14 cellular contexts compared by ENCODE assay signal in the genomic region with DNA sequence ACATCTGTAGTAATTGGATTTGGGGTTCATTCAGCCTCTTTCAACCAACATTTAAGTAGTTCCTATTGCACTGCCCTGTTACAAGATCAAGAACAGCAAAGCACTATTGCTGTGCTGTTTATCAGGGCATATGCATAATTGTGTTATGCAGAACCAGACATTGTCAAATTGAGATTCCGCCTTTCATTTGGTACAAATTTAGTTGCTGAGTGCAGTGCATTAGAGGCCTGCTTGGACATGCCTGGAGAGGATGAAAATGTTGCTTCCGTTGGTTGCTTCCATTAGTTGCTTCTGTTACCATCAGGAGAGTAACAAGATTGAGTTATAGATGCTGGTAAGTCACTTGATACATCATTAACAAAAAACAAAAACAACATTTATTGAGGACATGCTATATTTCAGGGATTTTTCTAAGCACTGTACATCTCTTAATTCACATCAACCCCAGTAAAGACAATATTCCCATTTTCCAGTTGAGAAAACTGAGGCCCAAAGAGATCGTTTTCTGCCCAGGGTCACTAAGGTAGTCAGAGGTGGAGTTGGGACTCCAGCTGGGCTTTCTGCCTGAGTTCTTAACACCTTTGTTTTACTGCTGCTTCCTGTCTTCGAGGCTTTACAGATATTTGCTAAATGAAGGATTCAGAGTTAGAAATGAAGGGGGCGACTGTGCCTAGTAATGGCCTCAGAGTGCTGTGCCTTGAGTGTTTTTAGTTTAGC.
DNase-seq lines count a peak whose midpoint lies in the region; ATAC-seq, FAIRE-seq and TF ChIP-seq lines count a peak whose summit lies in the region.
"Had no signal": no experiment of that assay in that cellular context is flagged by ENCODE, and none has a peak within 500 bp of the region (broad histone marks: within the 10 kb centered on the region; RNA-seq: fewer than 3 reads in every experiment).

No MANE protein-coding gene starts in this region.

- no peak for DNase-seq in CD4-positive, CD25-positive, alpha-beta regulatory T cell
- no peak for DNase-seq in GM18507 (ENCODE audit: extremely low spot score, insufficient read length, low read depth)
- DNase-seq in T-helper 17 cell: no peak
- no peak for DNase-seq in immature natural killer cell
- no peak for DNase-seq in NCI-H226
- DNase-seq in foreskin melanocyte: no peak
- DNase-seq in upper lobe of right lung: no peak
- DNase-seq: activated CD4-positive, alpha-beta T cell treated with anti-CD3 and anti-CD28 coated beads for 48 hours; adrenal gland; esophagus squamous epithelium; OCI-M1 had no signal

- ATAC-seq in CD4-positive, CD25-positive, alpha-beta regulatory T cell (ENCODE audit: low read depth in 2 of 2): no peak
- ATAC-seq in T-helper 17 cell (no peak), upper lobe of right lung (no peak)

- no peaks in the 10 kb centered on the region for H3K27me3 ChIP-seq in CD4-positive, CD25-positive, alpha-beta regulatory T cell (ENCODE audit: control insufficient read depth, insufficient read depth, low read length)
- no peaks in the 10 kb centered on the region for H3K27me3 ChIP-seq in upper lobe of right lung
- H3K27me3 ChIP-seq: adrenal gland, esophagus squamous epithelium had no signal

- H3K9me3 ChIP-seq in CD4-positive, CD25-positive, alpha-beta regulatory T cell (ENCODE audit: control insufficient read depth in 2 of 2, low read length in 2 of 2): no peaks in the 10 kb centered on the region
- H3K9me3 ChIP-seq in T-helper 17 cell (ENCODE audit: control insufficient read depth, low read length, poor library complexity, severe bottlenecking): no peaks in the 10 kb centered on the region
- no peaks in the 10 kb centered on the region for H3K9me3 ChIP-seq in upper lobe of right lung
- H3K9me3 ChIP-seq: adrenal gland, esophagus squamous epithelium, thoracic aorta had no signal

- peaks cover 21% of the 10 kb centered on the region for H3K36me3 ChIP-seq in CD4-positive, CD25-positive, alpha-beta regulatory T cell (ENCODE audit: control insufficient read depth, insufficient read depth, low read length)
- H3K36me3 ChIP-seq in upper lobe of right lung: peaks cover 5% of the 10 kb centered on the region

- no peak overlapping the region for H3K4me3 ChIP-seq in CD4-positive, CD25-positive, alpha-beta regulatory T cell (ENCODE audit: low read depth, low read length)
- H3K4me3 ChIP-seq in upper lobe of right lung: no peak overlapping the region
- H3K4me3 ChIP-seq: adrenal gland, esophagus squamous epithelium, smooth muscle cell, thoracic aorta had no signal

- no peaks in the 10 kb centered on the region for H3K27me3 Mint-ChIP-seq in CD4-positive, CD25-positive, alpha-beta regulatory T cell
- H3K27me3 Mint-ChIP-seq in T-helper 17 cell (no peaks in the 10 kb centered on the region), immature natural killer cell (ENCODE audit: low read depth in 3 of 3) (peaks cover 3 to 35% (median 4%) of the 10 kb centered on the region in 3 donors)

- peak; percentile 31 for FAIRE-seq in GM18507 (lab: Jason Lieb, UNC)
- FAIRE-seq: colon had no signal

- peaks cover 0 to 2% (median 0%) of the 10 kb centered on the region in 7 donors for H3K9me3 Mint-ChIP-seq in CD4-positive, CD25-positive, alpha-beta regulatory T cell
- no peaks in the 10 kb centered on the region for H3K9me3 Mint-ChIP-seq in immature natural killer cell

- intact Hi-C loops in upper lobe of right lung (cut with DNase I): no loop called here

- peak overlapping the region; percentile 22 to 81 (median 48) for H3K4me3 Mint-ChIP-seq in CD4-positive, CD25-positive, alpha-beta regulatory T cell
- H3K4me3 Mint-ChIP-seq in T-helper 17 cell (peak overlapping the region; percentile 58), immature natural killer cell (peak overlapping the region; percentile 12 to 64 (median 53))

- H3K4me1 Mint-ChIP-seq in CD4-positive, CD25-positive, alpha-beta regulatory T cell: peaks cover 56 to 98% (median 78%) of the 10 kb centered on the region in 4 donors
- H3K4me1 Mint-ChIP-seq in T-helper 17 cell (peaks cover 74% of the 10 kb centered on the region), immature natural killer cell (peaks cover 90 to 98% of the 10 kb centered on the region in 2 donors)

- H3K27ac ChIP-seq in CD4-positive, CD25-positive, alpha-beta regulatory T cell (ENCODE audit: insufficient read depth, low read length, poor library complexity, severe bottlenecking): peak overlapping the region; percentile 26
- H3K27ac ChIP-seq in upper lobe of right lung: no peak overlapping the region
- H3K27ac ChIP-seq: esophagus squamous epithelium, thoracic aorta had no signal

- peaks cover 26% of the 10 kb centered on the region for H3K36me3 Mint-ChIP-seq in CD4-positive, CD25-positive, alpha-beta regulatory T cell
- peaks cover 9% of the 10 kb centered on the region for H3K36me3 Mint-ChIP-seq in T-helper 17 cell (ENCODE audit: low read depth)
- peaks cover 3 to 18% (median 11%) of the 10 kb centered on the region in 3 donors for H3K36me3 Mint-ChIP-seq in immature natural killer cell

- H3K4me1 ChIP-seq in CD4-positive, CD25-positive, alpha-beta regulatory T cell (ENCODE audit: control insufficient read depth, insufficient read depth, low read length, poor library complexity, severe bottlenecking): peaks cover 75% of the 10 kb centered on the region
- peaks cover 17% of the 10 kb centered on the region for H3K4me1 ChIP-seq in upper lobe of right lung

- TF ChIP-seq CTCF in upper lobe of right lung (IDR thresholded peaks at IDR 0.05): no peak

- peak overlapping the region; percentile 70 to 98 (median 92) for H3K27ac Mint-ChIP-seq in CD4-positive, CD25-positive, alpha-beta regulatory T cell
- H3K27ac Mint-ChIP-seq in T-helper 17 cell (peak overlapping the region; percentile 98), immature natural killer cell (peak overlapping the region; percentile 74 to 97 (median 90))
